In genomic region chr12:41888285-41888684, GRCh38 we compare ENCODE assay signal across 17 cellular contexts.
"Had no signal": no experiment of that assay in that cellular context is flagged by ENCODE, and none has a peak within 500 bp of the region (broad histone marks: within the 10 kb centered on the region; RNA-seq: fewer than 3 reads in every experiment).

No MANE protein-coding gene starts in this region.

- ATAC-seq: stimulated activated effector memory CD8-positive, alpha-beta T cell treated with anti-CD3 and anti-CD28 coated beads, Interleukin-12 subunit alpha, Interleukin-12 subunit beta, amount 100 ng/mL, for 72 hours; stimulated activated memory B cell treated with anti-CD40 and anti-IgM and Interleukin-4, amounts not matched to agents 10 μg/mL and 1 μg/mL and 100 μg/mL, for 72 hours; stimulated activated naive B cell treated with anti-CD40 and anti-IgM and Interleukin-4, amounts not matched to agents 10 μg/mL and 1 μg/mL and 100 μg/mL, for 72 hours; stimulated activated naive CD8-positive, alpha-beta T cell treated with anti-CD3 and anti-CD28 coated beads, Interleukin-15, amount 100 ng/mL, for 72 hours; stimulated activated naive CD8-positive, alpha-beta T cell treated with anti-CD3 and anti-CD28 coated beads, Interleukin-15, Interleukin-2, amounts not matched to agents 100 U/mL and 50 U/mL, for 24 hours; upper lobe of right lung had no signal

- H3K4me3 ChIP-seq: stomach, suprapubic skin, testis, thoracic aorta, thyroid gland, tibial artery, tibial nerve, transverse colon, upper lobe of left lung, upper lobe of right lung, uterus, vagina had no signal

- H3K36me3 ChIP-seq: stomach, suprapubic skin, thoracic aorta, thyroid gland, tibial artery, tibial nerve, transverse colon, upper lobe of left lung, upper lobe of right lung, uterus, vagina had no signal

- H3K27ac ChIP-seq: stomach, suprapubic skin, testis, thoracic aorta, thyroid gland, tibial artery, tibial nerve, transverse colon, upper lobe of left lung, upper lobe of right lung, uterus, vagina had no signal

- H3K27me3 ChIP-seq: stomach, suprapubic skin, testis, thyroid gland, tibial artery, tibial nerve, transverse colon, upper lobe of left lung, upper lobe of right lung, uterus, vagina had no signal

- H3K9me3 ChIP-seq: stomach, suprapubic skin, testis, thoracic aorta, thyroid gland, tibial artery, tibial nerve, transverse colon, upper lobe of left lung, upper lobe of right lung, uterus, vagina had no signal
